Comparison of ENCODE assay signal across 1 cellular context in the genomic region with DNA sequence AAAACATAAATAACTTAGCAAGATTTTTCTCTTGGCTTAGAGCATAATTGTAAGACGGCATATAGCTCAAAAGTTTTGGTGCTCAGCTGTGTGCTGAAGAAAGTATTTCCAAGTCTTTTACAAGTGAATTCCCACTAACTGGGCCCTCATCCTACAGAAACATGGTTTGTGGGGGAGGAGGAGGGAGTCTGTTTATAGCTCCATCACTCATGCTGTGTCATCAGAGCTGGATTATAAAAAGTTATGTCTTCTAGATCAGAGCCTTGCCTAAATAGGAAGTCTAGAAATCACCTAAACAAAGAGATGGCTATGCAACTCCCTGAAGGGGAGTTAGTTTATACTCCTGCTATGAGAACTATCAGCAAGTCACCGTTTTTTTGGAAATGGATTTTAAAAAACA.
TF ChIP-seq lines count a peak whose summit lies in the region.

No MANE protein-coding gene starts in this region.

TF ChIP-seq in A549, 52 proteins besides CTCF, POLR2A, EP300 and RAD21 (continued from another document):
- TF ChIP-seq, protein P1, sequence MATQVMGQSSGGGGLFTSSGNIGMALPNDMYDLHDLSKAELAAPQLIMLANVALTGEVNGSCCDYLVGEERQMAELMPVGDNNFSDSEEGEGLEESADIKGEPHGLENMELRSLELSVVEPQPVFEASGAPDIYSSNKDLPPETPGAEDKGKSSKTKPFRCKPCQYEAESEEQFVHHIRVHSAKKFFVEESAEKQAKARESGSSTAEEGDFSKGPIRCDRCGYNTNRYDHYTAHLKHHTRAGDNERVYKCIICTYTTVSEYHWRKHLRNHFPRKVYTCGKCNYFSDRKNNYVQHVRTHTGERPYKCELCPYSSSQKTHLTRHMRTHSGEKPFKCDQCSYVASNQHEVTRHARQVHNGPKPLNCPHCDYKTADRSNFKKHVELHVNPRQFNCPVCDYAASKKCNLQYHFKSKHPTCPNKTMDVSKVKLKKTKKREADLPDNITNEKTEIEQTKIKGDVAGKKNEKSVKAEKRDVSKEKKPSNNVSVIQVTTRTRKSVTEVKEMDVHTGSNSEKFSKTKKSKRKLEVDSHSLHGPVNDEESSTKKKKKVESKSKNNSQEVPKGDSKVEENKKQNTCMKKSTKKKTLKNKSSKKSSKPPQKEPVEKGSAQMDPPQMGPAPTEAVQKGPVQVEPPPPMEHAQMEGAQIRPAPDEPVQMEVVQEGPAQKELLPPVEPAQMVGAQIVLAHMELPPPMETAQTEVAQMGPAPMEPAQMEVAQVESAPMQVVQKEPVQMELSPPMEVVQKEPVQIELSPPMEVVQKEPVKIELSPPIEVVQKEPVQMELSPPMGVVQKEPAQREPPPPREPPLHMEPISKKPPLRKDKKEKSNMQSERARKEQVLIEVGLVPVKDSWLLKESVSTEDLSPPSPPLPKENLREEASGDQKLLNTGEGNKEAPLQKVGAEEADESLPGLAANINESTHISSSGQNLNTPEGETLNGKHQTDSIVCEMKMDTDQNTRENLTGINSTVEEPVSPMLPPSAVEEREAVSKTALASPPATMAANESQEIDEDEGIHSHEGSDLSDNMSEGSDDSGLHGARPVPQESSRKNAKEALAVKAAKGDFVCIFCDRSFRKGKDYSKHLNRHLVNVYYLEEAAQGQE (IDR thresholded peaks at IDR 0.05) = no peak
- TF ChIP-seq SMC3 (IDR thresholded peaks at IDR 0.05) (no peak), NPAS2 (CRISPR knock-in tag; IDR thresholded peaks at IDR 0.05; ENCODE audit: borderline replicate concordance) (no peak), POLR2AphosphoS2 (conservative IDR thresholded peaks at IDR 0.05; ENCODE audit: low read length) (no peak), RCOR1 (IDR thresholded peaks at IDR 0.05; ENCODE audit: low read depth, low read length) (no peak)
